25 cellular contexts compared by ENCODE assay signal in the genomic region with DNA sequence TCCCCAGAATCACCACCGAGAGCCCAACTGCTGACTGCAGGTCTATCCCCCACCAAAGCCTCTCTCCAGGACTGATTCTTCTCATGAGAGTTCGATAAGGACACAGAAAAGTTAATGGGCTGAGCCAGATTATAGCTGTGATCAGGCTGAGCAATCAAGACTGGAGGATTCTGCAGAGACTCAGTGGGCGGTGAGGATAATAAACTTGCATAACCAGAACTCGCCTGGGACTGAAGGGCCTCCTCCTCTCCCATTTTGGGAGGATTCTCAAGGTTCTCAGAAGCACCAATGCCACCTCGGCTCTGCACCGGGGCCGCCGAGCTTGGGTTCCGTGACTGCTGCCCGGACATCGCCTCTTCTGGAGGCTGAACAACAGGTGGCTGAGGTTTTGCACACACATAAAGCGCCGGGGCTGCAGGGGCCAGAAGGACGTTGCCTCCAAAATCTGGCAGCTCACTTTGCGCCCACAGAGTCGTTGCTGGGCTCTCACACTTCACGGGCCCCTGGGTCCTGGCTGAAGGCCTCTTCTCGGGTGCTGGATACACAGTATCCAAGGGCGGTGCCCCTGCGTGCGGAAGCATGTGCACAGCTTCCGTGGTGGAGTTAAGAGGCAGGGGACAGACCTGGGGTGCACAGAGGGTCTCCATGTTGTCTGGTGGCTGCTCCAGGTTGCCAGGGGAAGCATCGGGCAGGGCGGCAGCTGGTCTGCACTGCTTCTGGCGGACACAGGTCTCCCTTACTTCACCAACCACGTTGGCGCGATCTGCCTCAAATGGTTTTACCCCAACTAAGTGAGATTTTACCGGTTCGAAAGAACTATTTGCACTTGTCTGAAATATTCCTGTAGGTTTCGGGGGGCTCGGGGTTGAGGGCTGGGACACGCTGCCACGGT.
"Had no signal": no experiment of that assay in that cellular context is flagged by ENCODE, and none has a peak within 500 bp of the region (broad histone marks: within the 10 kb centered on the region; RNA-seq: fewer than 3 reads in every experiment).

No MANE protein-coding gene starts in this region.

- H3K4me3 ChIP-seq: colonic mucosa, esophagus muscularis mucosa, gastroesophageal sphincter, heart right ventricle, left ventricle myocardium inferior, lower lobe of right lung, prostate gland, right atrium auricular region, skin epidermis, spleen, thoracic aorta, tibial nerve, vagina had no signal

- H3K27me3 ChIP-seq: colonic mucosa, esophagus muscularis mucosa, foreskin keratinocyte, gastroesophageal sphincter, heart right ventricle, right atrium auricular region, spleen, tibial nerve, vagina had no signal

- H3K9me3 ChIP-seq: colonic mucosa, esophagus muscularis mucosa, gastroesophageal sphincter, heart right ventricle, left ventricle myocardium inferior, lower lobe of right lung, prostate gland, right atrium auricular region, spleen, thoracic aorta, tibial nerve, vagina had no signal

- ATAC-seq: foreskin keratinocyte; gastroesophageal sphincter; heart right ventricle; left cardiac atrium; lower lobe of right lung; naive thymus-derived CD8-positive, alpha-beta T cell; stimulated activated memory B cell treated with anti-CD40 and anti-IgM and Interleukin-4, amounts not matched to agents 10 μg/mL and 1 μg/mL and 100 μg/mL, for 72 hours; stimulated activated naive CD8-positive, alpha-beta T cell treated with anti-CD3 and anti-CD28 coated beads, Interleukin-15, Interleukin-2, amounts not matched to agents 100 U/mL and 50 U/mL, for 24 hours had no signal

- DNase-seq: colonic mucosa; effector CD8-positive, alpha-beta T cell; endodermal cell; foreskin keratinocyte; heart right ventricle; hippocampal formation; left cardiac atrium; left ventricle myocardium inferior; lower lobe of right lung; nephron progenitor cell; spleen; stimulated activated CD4-positive, alpha-beta T cell treated with anti-CD3 and anti-CD28 coated beads, Interleukin-4, amount 100 ng/mL, for 4 hours; stimulated activated naive CD8-positive, alpha-beta T cell treated with anti-CD3 and anti-CD28 coated beads, Interleukin-15, Interleukin-2, amounts not matched to agents 100 U/mL and 50 U/mL, for 24 hours; substantia nigra had no signal

- FAIRE-seq: islet of Langerhans had no signal

- H3K27ac ChIP-seq: colonic mucosa, esophagus muscularis mucosa, foreskin keratinocyte, gastroesophageal sphincter, heart right ventricle, left ventricle myocardium inferior, lower lobe of right lung, prostate gland, right atrium auricular region, skin epidermis, spleen, thoracic aorta, tibial nerve, vagina had no signal

- H3K4me1 ChIP-seq: colonic mucosa, foreskin keratinocyte, lower lobe of right lung, prostate gland, right atrium auricular region, vagina had no signal
